In the genomic region with DNA sequence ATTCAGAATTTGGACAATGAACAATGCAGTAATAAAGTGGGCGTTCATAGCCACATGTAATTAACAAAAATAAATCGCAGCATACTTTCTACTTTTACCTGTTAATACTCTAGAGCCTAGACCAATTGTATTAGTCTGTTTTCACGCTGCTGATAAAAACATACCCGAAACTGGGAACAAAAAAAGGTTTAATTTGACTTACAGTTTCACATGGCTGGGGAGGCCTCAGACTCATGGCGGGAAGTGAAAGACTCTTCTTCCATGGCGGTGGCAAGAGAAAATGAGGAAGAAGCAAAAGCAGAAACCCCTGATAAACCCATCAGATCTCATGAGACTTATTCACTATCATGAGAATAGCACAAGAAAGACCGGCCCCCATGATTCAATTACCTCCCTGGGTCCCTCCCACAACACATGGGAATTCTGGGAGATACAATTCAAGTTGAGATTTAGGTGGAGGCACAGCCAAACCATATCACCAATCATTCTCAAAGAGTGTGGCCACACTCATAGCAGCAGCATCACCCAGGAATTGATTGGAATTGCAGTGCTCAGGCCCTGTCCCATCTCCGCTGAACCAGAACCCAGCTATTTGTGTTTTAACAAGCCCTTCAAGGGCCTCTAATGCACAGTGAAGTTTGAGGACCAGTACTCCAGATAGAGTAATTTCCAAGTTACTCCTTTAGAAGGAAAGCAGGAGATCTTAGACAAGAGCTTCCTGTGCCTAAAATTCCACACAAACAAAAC, we compare ENCODE assay signal across 12 cellular contexts.
DNase-seq lines count a peak whose midpoint lies in the region; ATAC-seq lines count a peak whose summit lies in the region.
"Had no signal": no experiment of that assay in that cellular context is flagged by ENCODE, and none has a peak within 500 bp of the region (broad histone marks: within the 10 kb centered on the region; RNA-seq: fewer than 3 reads in every experiment).

No MANE protein-coding gene starts in this region.

- no peaks in the 10 kb centered on the region for H3K4me1 Mint-ChIP-seq in activated T-helper 1 cell treated with anti-CD3 and anti-CD28 coated beads, Interleukin-12 subunit alpha, Interleukin-12 subunit beta, Interleukin-2, Interleukin-4 antibody, amounts not matched to agents 30 ng/mL and 10 ng/mL and 1 ng/mL, durations not matched to agents 14 hours and 24 hours and 36 hours (ENCODE audit: low read depth)
- H3K4me1 Mint-ChIP-seq: activated naive CD8-positive, alpha-beta T cell treated with anti-CD3 and anti-CD28 coated beads for 36 hours had no signal

- H3K4me3 Mint-ChIP-seq in activated T-helper 1 cell treated with anti-CD3 and anti-CD28 coated beads, Interleukin-12 subunit alpha, Interleukin-12 subunit beta, Interleukin-2, Interleukin-4 antibody, amounts not matched to agents 30 ng/mL and 10 ng/mL and 1 ng/mL, durations not matched to agents 14 hours and 24 hours and 36 hours, result no peak overlapping the region
- H3K4me3 Mint-ChIP-seq: activated CD4-positive, alpha-beta memory T cell treated with anti-CD3 and anti-CD28 coated beads for 36 hours; activated naive CD8-positive, alpha-beta T cell treated with anti-CD3 and anti-CD28 coated beads for 36 hours; naive thymus-derived CD4-positive, alpha-beta T cell had no signal

- DNase-seq in NOMO-1 (lab: John Stamatoyannopoulos, UW; ENCODE audit: unreplicated experiment in 2 of 2) (peak; percentile 36 to 38), NOMO-1 treated with dmso at 0.1 percent for 144 hours (lab: John Stamatoyannopoulos, UW; ENCODE audit: unreplicated experiment) (no peak), EL (no peak), mucosa of gallbladder (ENCODE audit: low spot score) (no peak)
- no peak for DNase-seq in activated T-helper 1 cell treated with anti-CD3 and anti-CD28 coated beads, Interleukin-12 subunit alpha, Interleukin-12 subunit beta, Interleukin-2, Interleukin-4 antibody, amounts not matched to agents 30 ng/mL and 10 ng/mL and 1 ng/mL, durations not matched to agents 14 hours and 24 hours and 36 hours (ENCODE audit: low spot score)
- no peak for DNase-seq in stimulated activated naive CD8-positive, alpha-beta T cell treated with anti-CD3 and anti-CD28 coated beads, Interleukin-15, Interleukin-2, amounts not matched to agents 100 U/mL and 50 U/mL, for 24 hours
- DNase-seq: activated CD4-positive, alpha-beta memory T cell treated with anti-CD3 and anti-CD28 coated beads for 36 hours; activated naive CD8-positive, alpha-beta T cell treated with anti-CD3 and anti-CD28 coated beads for 36 hours; naive thymus-derived CD4-positive, alpha-beta T cell; NCI-H69 had no signal

- H3K9me3 Mint-ChIP-seq in activated T-helper 1 cell treated with anti-CD3 and anti-CD28 coated beads, Interleukin-12 subunit alpha, Interleukin-12 subunit beta, Interleukin-2, Interleukin-4 antibody, amounts not matched to agents 30 ng/mL and 10 ng/mL and 1 ng/mL, durations not matched to agents 14 hours and 24 hours and 36 hours, result peaks cover 6% of the 10 kb centered on the region
- H3K9me3 Mint-ChIP-seq: activated naive CD8-positive, alpha-beta T cell treated with anti-CD3 and anti-CD28 coated beads for 36 hours had no signal

- H3K27me3 Mint-ChIP-seq in activated T-helper 1 cell treated with anti-CD3 and anti-CD28 coated beads, Interleukin-12 subunit alpha, Interleukin-12 subunit beta, Interleukin-2, Interleukin-4 antibody, amounts not matched to agents 30 ng/mL and 10 ng/mL and 1 ng/mL, durations not matched to agents 14 hours and 24 hours and 36 hours (ENCODE audit: insufficient read depth), result no peaks in the 10 kb centered on the region
- H3K27me3 Mint-ChIP-seq: activated CD4-positive, alpha-beta memory T cell treated with anti-CD3 and anti-CD28 coated beads for 36 hours; activated naive CD8-positive, alpha-beta T cell treated with anti-CD3 and anti-CD28 coated beads for 36 hours had no signal

- H3K36me3 Mint-ChIP-seq in activated T-helper 1 cell treated with anti-CD3 and anti-CD28 coated beads, Interleukin-12 subunit alpha, Interleukin-12 subunit beta, Interleukin-2, Interleukin-4 antibody, amounts not matched to agents 30 ng/mL and 10 ng/mL and 1 ng/mL, durations not matched to agents 14 hours and 24 hours and 36 hours (ENCODE audit: low read depth), result no peaks in the 10 kb centered on the region
- H3K36me3 Mint-ChIP-seq: activated CD4-positive, alpha-beta memory T cell treated with anti-CD3 and anti-CD28 coated beads for 36 hours; activated naive CD8-positive, alpha-beta T cell treated with anti-CD3 and anti-CD28 coated beads for 36 hours had no signal

- ATAC-seq in HG02759 (IDR thresholded peaks at IDR 0.05; ENCODE audit: unreplicated experiment), result peak; percentile 70
- ATAC-seq in HG03558 (IDR thresholded peaks at IDR 0.05; ENCODE audit: extremely low read depth, unreplicated experiment), result peak; percentile 54
- no peak for ATAC-seq in stimulated activated naive CD8-positive, alpha-beta T cell treated with anti-CD3 and anti-CD28 coated beads, Interleukin-15, Interleukin-2, amounts not matched to agents 100 U/mL and 50 U/mL, for 24 hours
- ATAC-seq: naive thymus-derived CD4-positive, alpha-beta T cell had no signal

- intact Hi-C loops in activated T-helper 1 cell treated with anti-CD3 and anti-CD28 coated beads, Interleukin-12 subunit alpha, Interleukin-12 subunit beta, Interleukin-2, Interleukin-4 antibody, amounts not matched to agents 30 ng/mL and 10 ng/mL and 1 ng/mL, durations not matched to agents 14 hours and 24 hours and 36 hours (cut with micrococcal nuclease), result no loop called here

- H3K27ac Mint-ChIP-seq in activated T-helper 1 cell treated with anti-CD3 and anti-CD28 coated beads, Interleukin-12 subunit alpha, Interleukin-12 subunit beta, Interleukin-2, Interleukin-4 antibody, amounts not matched to agents 30 ng/mL and 10 ng/mL and 1 ng/mL, durations not matched to agents 14 hours and 24 hours and 36 hours, result no peak overlapping the region
- H3K27ac Mint-ChIP-seq: activated CD4-positive, alpha-beta memory T cell treated with anti-CD3 and anti-CD28 coated beads for 36 hours; activated naive CD8-positive, alpha-beta T cell treated with anti-CD3 and anti-CD28 coated beads for 36 hours; naive thymus-derived CD4-positive, alpha-beta T cell had no signal

Comparison
In these comparisons a context has a peak if more than half of its experiments do, and no peak if none do; other contexts are left out.
1. DNase-seq: peak in NOMO-1 (2 of 2); none in NOMO-1 treated with dmso at 0.1 percent for 144 hours (single experiment), EL (single experiment), activated T-helper 1 cell treated with anti-CD3 and anti-CD28 coated beads, Interleukin-12 subunit alpha, Interleukin-12 subunit beta, Interleukin-2, Interleukin-4 antibody, amounts not matched to agents 30 ng/mL and 10 ng/mL and 1 ng/mL, durations not matched to agents 14 hours and 24 hours and 36 hours (single experiment), mucosa of gallbladder (single experiment) and stimulated activated naive CD8-positive, alpha-beta T cell treated with anti-CD3 and anti-CD28 coated beads, Interleukin-15, Interleukin-2, amounts not matched to agents 100 U/mL and 50 U/mL, for 24 hours (single experiment).